26 cellular contexts compared by ENCODE assay signal in genomic region chr7:75536940-75537538, GRCh38. TPM values are rescaled to one million over a fixed set of nuclear protein-coding genes. Genes with fewer than 3 reads are reported as not detected.
DNase-seq lines count a peak whose midpoint lies in the region; ATAC-seq, FAIRE-seq and TF ChIP-seq lines count a peak whose summit lies in the region.
"Had no signal": no experiment of that assay in that cellular context is flagged by ENCODE, and none has a peak within 500 bp of the region (broad histone marks: within the 10 kb centered on the region; RNA-seq: fewer than 3 reads in every experiment).

No MANE protein-coding gene starts in this region.

- no peaks in the 10 kb centered on the region for H3K4me1 ChIP-seq in kidney (ENCODE audit: control insufficient read depth in 1 of 2, insufficient read depth in 1 of 2, low read depth in 1 of 2, low read length in 2 of 2)

- peak; percentile 35 for DNase-seq in activated CD8-positive, alpha-beta memory T cell treated with anti-CD3 and anti-CD28 coated beads, Interleukin-2, amount 50 U/mL, for 48 hours
- no peak for DNase-seq in activated CD8-positive, alpha-beta memory T cell treated with anti-CD3 and anti-CD28 coated beads for 24 hours
- DNase-seq in kidney, result peak; percentile 57
- peak; percentile 34 for DNase-seq in sciatic nerve (ENCODE audit: low spot score)
- DNase-seq in activated T-cell treated with anti-CD3 and anti-CD28 coated beads for 4 hours, result no peak
- no peak for DNase-seq in epidermal melanocyte (ENCODE audit: insufficient read length, low spot score)
- DNase-seq: DMS53, EL, GF-D8, IMR-90, NCI-H1105, NCI-H146, NCI-H2029, NCI-H226, NCI-H510A treated with DMSO at 0.1 percent for 48 hours, NCI-H748 treated with DMSO at 0.1 percent for 48 hours, SIG-M5 had no signal

- intact Hi-C loops in kidney (cut with DNase I) (no loop called here), sciatic nerve (cut with DNase I) (no loop called here)

- H3K4me3 ChIP-seq in kidney (ENCODE audit: low read length in 2 of 2), result no peak overlapping the region

- no peak overlapping the region for H3K27ac ChIP-seq in kidney (ENCODE audit: low read depth in 2 of 2, low read length in 2 of 2)
- H3K27ac ChIP-seq: KMS-11, RWPE1 had no signal

- FAIRE-seq in kidney (lab: Jason Lieb, UNC), result no peak
- FAIRE-seq: D721Med, GM19239, H54 had no signal

- no peak for TF ChIP-seq CTCF in kidney (IDR thresholded peaks at IDR 0.05; ENCODE audit: borderline replicate concordance, extremely low read depth, insufficient read depth)

- H3K36me3 ChIP-seq in kidney (ENCODE audit: control insufficient read depth in 1 of 2, insufficient read depth in 2 of 2, low read length in 2 of 2), result peaks cover 18 to 19% of the 10 kb centered on the region in 2 donors

- H3K9ac ChIP-seq in kidney (ENCODE audit: low read length in 2 of 2), result no peak overlapping the region
- H3K9ac ChIP-seq: KMS-11 had no signal

- ATAC-seq in sciatic nerve (no peak), GM18517 (IDR thresholded peaks at IDR 0.05; ENCODE audit: unreplicated experiment) (no peak)

- no peaks in the 10 kb centered on the region for H3K9me3 ChIP-seq in kidney (ENCODE audit: control insufficient read depth in 1 of 2, low read length in 2 of 2)

RNA-seq across cellular contexts. Expression of gene SPDYE5, which starts 44.9 kb away (rescaled TPM):
- not detected for total RNA-seq in kidney
- not detected for polyA plus RNA-seq in kidney (ENCODE audit: insufficient read depth, low read depth, low replicate concordance)
- not detected for total RNA-seq in sciatic nerve
- total RNA-seq: A172, B cell, IMR-90 had no signal
- polyA plus RNA-seq: AG04450, IMR-90 had no signal

RNA-seq across cellular contexts. Expression of gene POM121C, which starts 50.9 kb away (rescaled TPM):
- 47.2 TPM for total RNA-seq in kidney
- polyA plus RNA-seq in kidney (ENCODE audit: insufficient read depth, low read depth, low replicate concordance), result 8.6 TPM
- 44.0 TPM for total RNA-seq in sciatic nerve

Comparison
In these comparisons a context has a peak if more than half of its experiments do, and no peak if none do; other contexts are left out.
1. DNase-seq: peak in activated CD8-positive, alpha-beta memory T cell treated with anti-CD3 and anti-CD28 coated beads, Interleukin-2, amount 50 U/mL, for 48 hours (single experiment), kidney (single experiment) and sciatic nerve (single experiment); none in activated CD8-positive, alpha-beta memory T cell treated with anti-CD3 and anti-CD28 coated beads for 24 hours (single experiment), activated T-cell treated with anti-CD3 and anti-CD28 coated beads for 4 hours (single experiment) and epidermal melanocyte (single experiment).